In genomic region chr17:17839792-17840707, GRCh38 we compare ENCODE assay signal across 8 cellular contexts. TPM values are rescaled to one million over a fixed set of nuclear protein-coding genes. Genes with fewer than 3 reads are reported as not detected.
A peak's percentile ranks its signal among the peaks of the same experiment; 100 is the strongest.
DNase-seq lines count a peak whose midpoint lies in the region; ATAC-seq and TF ChIP-seq lines count a peak whose summit lies in the region.

No MANE protein-coding gene starts in this region.

- peaks cover 44% of the 10 kb centered on the region for H3K4me1 Mint-ChIP-seq in T-helper 1 cell treated with Interleukin-12 subunit alpha and Interleukin-12 subunit beta and Interleukin-4 antibody, amounts not matched to agents 30 μg/mL and 1 μg/mL, for 36 hours (ENCODE audit: low read depth)

- H3K27me3 ChIP-seq in prostate gland (replicated peaks; ENCODE audit: insufficient read depth), result no peaks in the 10 kb centered on the region

- WGBS in prostate gland, result 5% methylated on average over 39 of the region's 71 CpGs
- 2% methylated on average over 71 of the region's 71 CpGs for WGBS in urinary bladder

- H3K4me3 Mint-ChIP-seq in T-helper 1 cell treated with Interleukin-12 subunit alpha and Interleukin-12 subunit beta and Interleukin-4 antibody, amounts not matched to agents 30 μg/mL and 1 μg/mL, for 36 hours, result peak overlapping the region; percentile 80

- TF ChIP-seq CTCF in HEK293 (tag by site-specific recombination; IDR thresholded peaks at IDR 0.05) (no peak), prostate gland (IDR thresholded peaks at IDR 0.05) (peak in 2 of 4 experiments; percentile 2 to 19)

- no peaks in the 10 kb centered on the region for H3K9me3 ChIP-seq in HEK293 (ENCODE audit: control insufficient read depth, insufficient read depth, low read depth, low read length)
- H3K9me3 ChIP-seq in prostate gland, result no peaks in the 10 kb centered on the region

- CTCF ChIA-PET in HEK293 (lab: Yijun Ruan, JAX), result interaction anchor here (0.8 to 1.3 kb wide), 3 partner anchors 28 to 29 kb away, joined by 3 to 5 read pairs (median 4); no protein-coding TSS in a partner anchor

- peak overlapping the region; percentile 94 for H3K27ac ChIP-seq in HEK293 (ENCODE audit: extremely low read depth, low read depth, low read length)
- H3K27ac ChIP-seq in angular gyrus (ENCODE audit: low read depth, low read length), result peak overlapping the region; percentile 96
- H3K27ac ChIP-seq in prostate gland, result peak overlapping the region; percentile 100
- H3K27ac ChIP-seq in urinary bladder (ENCODE audit: low read depth), result peak overlapping the region; percentile 97

- DNase-seq in GM04503 (ENCODE audit: low read depth), result peak; percentile 75
- peak; percentile 69 for DNase-seq in NCI-H1092 treated with DMSO at 0.1 percent for 48 hours (lab: John Stamatoyannopoulos, UW)
- DNase-seq in left ventricle myocardium superior, result peak; percentile 95
- peak; percentile 94 for DNase-seq in prostate gland (ENCODE audit: low spot score)

- peaks cover 5% of the 10 kb centered on the region for H3K36me3 Mint-ChIP-seq in T-helper 1 cell treated with Interleukin-12 subunit alpha and Interleukin-12 subunit beta and Interleukin-4 antibody, amounts not matched to agents 30 μg/mL and 1 μg/mL, for 36 hours (ENCODE audit: low read depth)

- intact Hi-C loops in left ventricle myocardium superior (cut with micrococcal nuclease) (no loop called here), prostate gland (cut with DNase I) (no loop called here)

- no peaks in the 10 kb centered on the region for H3K27me3 Mint-ChIP-seq in T-helper 1 cell treated with Interleukin-12 subunit alpha and Interleukin-12 subunit beta and Interleukin-4 antibody, amounts not matched to agents 30 μg/mL and 1 μg/mL, for 36 hours (ENCODE audit: low read depth)

- H3K36me3 ChIP-seq in HEK293 (ENCODE audit: control insufficient read depth in 2 of 2, insufficient read depth in 1 of 2, low read length in 2 of 2) (no peaks in the 10 kb centered on the region), prostate gland (no peaks in the 10 kb centered on the region), urinary bladder (ENCODE audit: insufficient read depth) (no peaks in the 10 kb centered on the region)

- peaks cover 26% of the 10 kb centered on the region for H3K4me1 ChIP-seq in HEK293 (ENCODE audit: control insufficient read depth, insufficient read depth, low read length)
- H3K4me1 ChIP-seq in prostate gland (replicated peaks), result peaks cover 53% of the 10 kb centered on the region
- no peaks in the 10 kb centered on the region for H3K4me1 ChIP-seq in urinary bladder (ENCODE audit: insufficient read depth)

- ATAC-seq in left ventricle myocardium superior, result peak; percentile 71

- H3K4me3 ChIP-seq in HEK293 (ENCODE audit: low read depth, low read length) (peak overlapping the region; percentile 38), prostate gland (peak overlapping the region; percentile 31 to 33), urinary bladder (ENCODE audit: low read depth, low read length) (peak overlapping the region; percentile 39)

- peak overlapping the region; percentile 95 for H3K27ac Mint-ChIP-seq in T-helper 1 cell treated with Interleukin-12 subunit alpha and Interleukin-12 subunit beta and Interleukin-4 antibody, amounts not matched to agents 30 μg/mL and 1 μg/mL, for 36 hours

- peak; percentile 90 for TF ChIP-seq POLR2A in prostate gland (IDR thresholded peaks at IDR 0.05)

- H3K9me3 Mint-ChIP-seq in T-helper 1 cell treated with Interleukin-12 subunit alpha and Interleukin-12 subunit beta and Interleukin-4 antibody, amounts not matched to agents 30 μg/mL and 1 μg/mL, for 36 hours, result no peaks in the 10 kb centered on the region

- POLR2A ChIA-PET in HEK293 (lab: Yijun Ruan, JAX), result interaction anchor here (0.6 to 4.2 kb wide), 11 partner anchors 10 to 448 kb away, joined by 3 to 181 read pairs (median 5); no protein-coding TSS in a partner anchor

TF ChIP-seq in HEK293, 187 proteins besides CTCF, POLR2A, EP300 and RAD21 (continues in another document):
- no peak for TF ChIP-seq ZNF2 (tag by site-specific recombination; IDR thresholded peaks at IDR 0.05)
- no peak for TF ChIP-seq ZNF558 (tag by site-specific recombination; IDR thresholded peaks at IDR 0.05)
- TF ChIP-seq ZNF394 (tag by site-specific recombination; IDR thresholded peaks at IDR 0.05; ENCODE audit: borderline replicate concordance), result no peak
- no peak for TF ChIP-seq ZNF10 (tag by site-specific recombination; IDR thresholded peaks at IDR 0.05)
- no peak for TF ChIP-seq ZNF112 (tag by site-specific recombination; IDR thresholded peaks at IDR 0.05)
- peak; percentile 58; the same call in 1 of the 2 replicates for TF ChIP-seq ZBTB17 (tag by site-specific recombination; IDR thresholded peaks at IDR 0.05)
- TF ChIP-seq ZNF114 (tag by site-specific recombination; IDR thresholded peaks at IDR 0.05), result no peak
- TF ChIP-seq, protein P1, sequence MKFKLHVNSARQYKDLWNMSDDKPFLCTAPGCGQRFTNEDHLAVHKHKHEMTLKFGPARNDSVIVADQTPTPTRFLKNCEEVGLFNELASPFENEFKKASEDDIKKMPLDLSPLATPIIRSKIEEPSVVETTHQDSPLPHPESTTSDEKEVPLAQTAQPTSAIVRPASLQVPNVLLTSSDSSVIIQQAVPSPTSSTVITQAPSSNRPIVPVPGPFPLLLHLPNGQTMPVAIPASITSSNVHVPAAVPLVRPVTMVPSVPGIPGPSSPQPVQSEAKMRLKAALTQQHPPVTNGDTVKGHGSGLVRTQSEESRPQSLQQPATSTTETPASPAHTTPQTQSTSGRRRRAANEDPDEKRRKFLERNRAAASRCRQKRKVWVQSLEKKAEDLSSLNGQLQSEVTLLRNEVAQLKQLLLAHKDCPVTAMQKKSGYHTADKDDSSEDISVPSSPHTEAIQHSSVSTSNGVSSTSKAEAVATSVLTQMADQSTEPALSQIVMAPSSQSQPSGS (tag by site-specific recombination; IDR thresholded peaks at IDR 0.05; ENCODE audit: low read depth), result no peak
- no peak for TF ChIP-seq ZNF830 (tag by site-specific recombination; IDR thresholded peaks at IDR 0.05; ENCODE audit: low read depth)
- TF ChIP-seq, protein P2, sequence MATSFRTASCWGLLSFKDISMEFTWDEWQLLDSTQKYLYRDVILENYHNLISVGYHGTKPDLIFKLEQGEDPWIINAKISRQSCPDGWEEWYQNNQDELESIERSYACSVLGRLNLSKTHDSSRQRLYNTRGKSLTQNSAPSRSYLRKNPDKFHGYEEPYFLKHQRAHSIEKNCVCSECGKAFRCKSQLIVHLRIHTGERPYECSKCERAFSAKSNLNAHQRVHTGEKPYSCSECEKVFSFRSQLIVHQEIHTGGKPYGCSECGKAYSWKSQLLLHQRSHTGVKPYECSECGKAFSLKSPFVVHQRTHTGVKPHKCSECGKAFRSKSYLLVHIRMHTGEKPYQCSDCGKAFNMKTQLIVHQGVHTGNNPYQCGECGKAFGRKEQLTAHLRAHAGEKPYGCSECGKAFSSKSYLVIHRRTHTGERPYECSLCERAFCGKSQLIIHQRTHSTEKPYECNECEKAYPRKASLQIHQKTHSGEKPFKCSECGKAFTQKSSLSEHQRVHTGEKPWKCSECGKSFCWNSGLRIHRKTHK (tag by site-specific recombination; IDR thresholded peaks at IDR 0.05), result no peak
- TF ChIP-seq KLF10 (tag by site-specific recombination; IDR thresholded peaks at IDR 0.05), result peak; percentile 74; the same call in 1 of the 2 replicates
- no peak for TF ChIP-seq PRDM1 (tag by site-specific recombination; IDR thresholded peaks at IDR 0.05)
- TF ChIP-seq ZNF211 (tag by site-specific recombination; IDR thresholded peaks at IDR 0.05; ENCODE audit: low read depth), result no peak
- TF ChIP-seq, protein P3, sequence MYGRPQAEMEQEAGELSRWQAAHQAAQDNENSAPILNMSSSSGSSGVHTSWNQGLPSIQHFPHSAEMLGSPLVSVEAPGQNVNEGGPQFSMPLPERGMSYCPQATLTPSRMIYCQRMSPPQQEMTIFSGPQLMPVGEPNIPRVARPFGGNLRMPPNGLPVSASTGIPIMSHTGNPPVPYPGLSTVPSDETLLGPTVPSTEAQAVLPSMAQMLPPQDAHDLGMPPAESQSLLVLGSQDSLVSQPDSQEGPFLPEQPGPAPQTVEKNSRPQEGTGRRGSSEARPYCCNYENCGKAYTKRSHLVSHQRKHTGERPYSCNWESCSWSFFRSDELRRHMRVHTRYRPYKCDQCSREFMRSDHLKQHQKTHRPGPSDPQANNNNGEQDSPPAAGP (tag by site-specific recombination; IDR thresholded peaks at IDR 0.05), result peak; percentile 66; the same call in 1 of the 2 replicates
- TF ChIP-seq HOXC10 (CRISPR knock-in tag; IDR thresholded peaks at IDR 0.05), result no peak
- TF ChIP-seq, protein P4, sequence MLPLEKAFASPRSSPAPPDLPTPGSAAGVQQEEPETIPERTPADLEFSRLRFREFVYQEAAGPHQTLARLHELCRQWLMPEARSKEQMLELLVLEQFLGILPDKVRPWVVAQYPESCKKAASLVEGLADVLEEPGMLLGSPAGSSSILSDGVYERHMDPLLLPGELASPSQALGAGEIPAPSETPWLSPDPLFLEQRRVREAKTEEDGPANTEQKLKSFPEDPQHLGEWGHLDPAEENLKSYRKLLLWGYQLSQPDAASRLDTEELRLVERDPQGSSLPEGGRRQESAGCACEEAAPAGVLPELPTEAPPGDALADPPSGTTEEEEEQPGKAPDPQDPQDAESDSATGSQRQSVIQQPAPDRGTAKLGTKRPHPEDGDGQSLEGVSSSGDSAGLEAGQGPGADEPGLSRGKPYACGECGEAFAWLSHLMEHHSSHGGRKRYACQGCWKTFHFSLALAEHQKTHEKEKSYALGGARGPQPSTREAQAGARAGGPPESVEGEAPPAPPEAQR (tag by site-specific recombination; IDR thresholded peaks at IDR 0.05), result no peak
- TF ChIP-seq, protein P5, sequence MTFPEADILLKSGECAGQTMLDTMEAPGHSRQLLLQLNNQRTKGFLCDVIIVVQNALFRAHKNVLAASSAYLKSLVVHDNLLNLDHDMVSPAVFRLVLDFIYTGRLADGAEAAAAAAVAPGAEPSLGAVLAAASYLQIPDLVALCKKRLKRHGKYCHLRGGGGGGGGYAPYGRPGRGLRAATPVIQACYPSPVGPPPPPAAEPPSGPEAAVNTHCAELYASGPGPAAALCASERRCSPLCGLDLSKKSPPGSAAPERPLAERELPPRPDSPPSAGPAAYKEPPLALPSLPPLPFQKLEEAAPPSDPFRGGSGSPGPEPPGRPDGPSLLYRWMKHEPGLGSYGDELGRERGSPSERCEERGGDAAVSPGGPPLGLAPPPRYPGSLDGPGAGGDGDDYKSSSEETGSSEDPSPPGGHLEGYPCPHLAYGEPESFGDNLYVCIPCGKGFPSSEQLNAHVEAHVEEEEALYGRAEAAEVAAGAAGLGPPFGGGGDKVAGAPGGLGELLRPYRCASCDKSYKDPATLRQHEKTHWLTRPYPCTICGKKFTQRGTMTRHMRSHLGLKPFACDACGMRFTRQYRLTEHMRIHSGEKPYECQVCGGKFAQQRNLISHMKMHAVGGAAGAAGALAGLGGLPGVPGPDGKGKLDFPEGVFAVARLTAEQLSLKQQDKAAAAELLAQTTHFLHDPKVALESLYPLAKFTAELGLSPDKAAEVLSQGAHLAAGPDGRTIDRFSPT (tag by site-specific recombination; IDR thresholded peaks at IDR 0.05), result peak; percentile 91
- no peak for TF ChIP-seq ZNF350 (tag by site-specific recombination; IDR thresholded peaks at IDR 0.05)

RNA-seq across cellular contexts. Expression of gene SREBF1, which starts 3.3 kb away (rescaled TPM):
- 15.2 TPM for total RNA-seq in left ventricle myocardium superior
- 100 to 1,000 TPM; 134 to 299 TPM for total RNA-seq in prostate gland
- total RNA-seq in urinary bladder, result 21.1 TPM
- 56.2 TPM for polyA plus RNA-seq in urinary bladder

Comparison
In these comparisons a context has a peak if more than half of its experiments do, and no peak if none do; other contexts are left out.
1. Peak in every context shown above with its lines: DNase-seq, ATAC-seq, H3K4me3 ChIP-seq and H3K27ac ChIP-seq.